In the genomic region with DNA sequence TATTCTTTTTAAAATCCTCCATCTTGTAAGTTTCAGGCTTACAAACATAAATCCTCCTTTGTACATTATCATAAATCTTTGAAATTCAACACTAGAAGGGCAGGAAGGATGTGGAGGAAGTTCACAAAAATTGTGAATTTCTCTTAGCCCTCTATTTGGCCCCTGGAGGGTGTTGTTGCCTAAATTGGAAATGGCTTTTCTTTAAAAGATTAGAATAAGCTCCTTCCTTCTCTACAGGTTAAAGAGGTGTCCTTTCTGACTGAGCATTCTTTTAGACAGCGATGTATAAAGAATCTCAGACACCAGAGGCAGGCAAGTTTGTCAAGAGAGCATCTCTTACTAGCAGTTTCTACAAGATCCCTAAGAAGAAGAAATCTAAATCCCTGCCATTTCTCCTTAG, we compare ENCODE assay signal across 14 cellular contexts.
"Had no signal": no experiment of that assay in that cellular context is flagged by ENCODE, and none has a peak within 500 bp of the region (broad histone marks: within the 10 kb centered on the region; RNA-seq: fewer than 3 reads in every experiment).

No MANE protein-coding gene starts in this region.

- H3K4me3 ChIP-seq: lower lobe of right lung, psoas muscle, right lobe of liver, smooth muscle cell had no signal

- ATAC-seq: left colon, lower lobe of right lung, psoas muscle, right lobe of liver had no signal

- FAIRE-seq: islet of Langerhans had no signal

- H3K36me3 Mint-ChIP-seq: type B pancreatic cell had no signal

- H3K27ac ChIP-seq: dorsolateral prefrontal cortex, lower lobe of right lung, psoas muscle, right lobe of liver had no signal

- H3K9me3 Mint-ChIP-seq: neural crest cell, type B pancreatic cell had no signal

- DNase-seq: activated CD4-positive, CD25-positive, alpha-beta regulatory T cell; activated effector memory CD4-positive, alpha-beta T cell treated with anti-CD3 and anti-CD28 coated beads, Interleukin-2, amount 50 U/mL, for 16 hours; dorsolateral prefrontal cortex; left colon; lower lobe of right lung; psoas muscle; right lobe of liver; stimulated activated CD4-positive, alpha-beta T cell treated with anti-CD3 and anti-CD28 coated beads, Interleukin-4, amount 100 ng/mL, for 4 hours; stimulated activated CD8-positive, alpha-beta memory T cell treated with anti-CD3 and anti-CD28 coated beads, Interleukin-4, amount 100 ng/mL, for 48 hours; stimulated activated naive CD4-positive, alpha-beta T cell treated with Interleukin-2 at 50 U/mL for 16 hours had no signal

- H3K4me1 ChIP-seq: psoas muscle, right lobe of liver had no signal

- H3K4me2 ChIP-seq: smooth muscle cell had no signal

- H3K4me3 Mint-ChIP-seq: neural crest cell, type B pancreatic cell had no signal

- H3K36me3 ChIP-seq: lower lobe of right lung, right lobe of liver had no signal

- H3K9me3 ChIP-seq: lower lobe of right lung, psoas muscle, right lobe of liver had no signal

- H3K27ac Mint-ChIP-seq: type B pancreatic cell had no signal
